25 cellular contexts compared by ENCODE assay signal in the genomic region with DNA sequence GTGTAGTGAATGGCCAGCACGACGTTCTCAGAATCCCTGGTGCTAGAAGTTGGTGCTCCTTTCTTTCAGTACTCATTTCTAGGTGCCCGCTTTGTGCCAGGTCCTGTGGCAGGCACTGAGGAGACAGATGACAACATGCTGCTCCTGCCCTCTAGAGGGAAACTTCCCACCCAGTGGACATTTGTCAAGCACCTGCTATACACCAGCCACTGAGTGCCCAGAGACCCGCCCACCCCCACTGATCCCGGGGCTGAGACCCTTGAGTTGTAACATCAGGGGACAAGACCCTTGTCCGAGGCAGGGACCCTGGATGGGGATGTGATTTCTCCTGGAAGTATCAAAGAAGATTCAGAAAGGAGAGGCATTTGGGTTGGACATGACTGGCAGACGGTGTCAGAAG. TPM values are rescaled to one million over a fixed set of nuclear protein-coding genes. Genes with fewer than 3 reads are reported as not detected.
A peak's percentile ranks its signal among the peaks of the same experiment; 100 is the strongest.
DNase-seq lines count a peak whose midpoint lies in the region; ATAC-seq, FAIRE-seq and TF ChIP-seq lines count a peak whose summit lies in the region.
"Had no signal": no experiment of that assay in that cellular context is flagged by ENCODE, and none has a peak within 500 bp of the region (broad histone marks: within the 10 kb centered on the region; RNA-seq: fewer than 3 reads in every experiment).

No MANE protein-coding gene starts in this region.

- H3K4me1 Mint-ChIP-seq in activated CD4-positive, alpha-beta T cell treated with anti-CD3 and anti-CD28 coated beads, Interleukin-2, amount 10 ng/mL, durations not matched to agents 24 days and 14 days: peaks cover 8% of the 10 kb centered on the region

- H3K9me3 Mint-ChIP-seq in activated CD4-positive, alpha-beta T cell treated with anti-CD3 and anti-CD28 coated beads, Interleukin-2, amount 10 ng/mL, durations not matched to agents 24 days and 14 days: no peaks in the 10 kb centered on the region
- H3K9me3 Mint-ChIP-seq: natural killer cell had no signal

- no peak for ATAC-seq in omental fat pad (ENCODE audit: low FRiP score)
- ATAC-seq in gastroesophageal sphincter: no peak
- ATAC-seq: gastrocnemius medialis, natural killer cell had no signal

- 83 to 92% methylated on average over 1 to 2 of the region's 7 CpGs for WGBS in gastroesophageal sphincter (ENCODE audit: low coverage in 1 of 2), 2 donors

- TF ChIP-seq EP300 in gastroesophageal sphincter (IDR thresholded peaks at IDR 0.05): no peak

- H3K4me3 ChIP-seq in gastroesophageal sphincter: no peak overlapping the region
- H3K4me3 ChIP-seq: BLaER1 treated with 17β-estradiol and CSF1 and Interleukin-3, amounts not matched to agents 10 nM and 100 nM; gastrocnemius medialis; GM23248; PC-9; SJCRH30 had no signal

- no peak overlapping the region for H3K27ac Mint-ChIP-seq in activated CD4-positive, alpha-beta T cell treated with anti-CD3 and anti-CD28 coated beads, Interleukin-2, amount 10 ng/mL, durations not matched to agents 24 days and 14 days
- H3K27ac Mint-ChIP-seq: progenitor cell of endocrine pancreas had no signal

- no peaks in the 10 kb centered on the region for H3K9me3 ChIP-seq in gastroesophageal sphincter
- H3K9me3 ChIP-seq: BLaER1 treated with 17β-estradiol and CSF1 and Interleukin-3, amounts not matched to agents 10 nM and 100 nM; gastrocnemius medialis; SJCRH30 had no signal

- no peak for FAIRE-seq in D721Med (lab: Jason Lieb, UNC)

- H3K27ac ChIP-seq in VCaP (no peak overlapping the region), gastroesophageal sphincter (no peak overlapping the region)
- H3K27ac ChIP-seq: BLaER1 treated with 17β-estradiol and CSF1 and Interleukin-3, amounts not matched to agents 10 nM and 100 nM; gastrocnemius medialis; GM23248; PC-9; SJCRH30 had no signal

- H3K36me3 Mint-ChIP-seq in activated CD4-positive, alpha-beta T cell treated with anti-CD3 and anti-CD28 coated beads, Interleukin-2, amount 10 ng/mL, durations not matched to agents 24 days and 14 days (ENCODE audit: low read depth): peaks cover 27% of the 10 kb centered on the region
- H3K36me3 Mint-ChIP-seq: natural killer cell had no signal

- DNase-seq in activated CD4-positive, alpha-beta T cell treated with anti-CD3 and anti-CD28 coated beads, Interleukin-2, amount 10 ng/mL, durations not matched to agents 24 days and 14 days: peak; percentile 55
- no peak for DNase-seq in activated CD4-positive, alpha-beta T cell treated with anti-CD3 and anti-CD28 coated beads for 4 hours
- DNase-seq in D721Med (ENCODE audit: insufficient read length, low spot score) (peak; percentile 8), myocyte (ENCODE audit: low read depth) (peak; percentile 33), omental fat pad (ENCODE audit: low spot score) (no peak), HuH-7.5 (ENCODE audit: low spot score) (no peak)
- DNase-seq: activated CD4-positive, CD25-positive, alpha-beta regulatory T cell treated with anti-CD3 and anti-CD28 coated beads, Interleukin-2, amount 50 U/mL, for 72 hours; caudate nucleus; gastrocnemius medialis; GF-D8; GM23248; KBM-7; mesendoderm; MV-4-11; natural killer cell; NCI-H1694 treated with DMSO at 0.1 percent for 48 hours; NCI-H226; NCI-H82; PC-9; SJCRH30; T-helper 9 cell had no signal

- TF ChIP-seq CTCF in D721Med (IDR thresholded peaks at IDR 0.05; ENCODE audit: insufficient read depth, missing control alignments) (no peak), VCaP (conservative IDR thresholded peaks at IDR 0.05) (0 out of 2 replicates have a peak, but pooled peaks have one; percentile 10), omental fat pad (IDR thresholded peaks at IDR 0.05) (no peak), gastroesophageal sphincter (IDR thresholded peaks at IDR 0.05) (no peak)

- H3K4me3 Mint-ChIP-seq in activated CD4-positive, alpha-beta T cell treated with anti-CD3 and anti-CD28 coated beads, Interleukin-2, amount 10 ng/mL, durations not matched to agents 24 days and 14 days: no peak overlapping the region
- H3K4me3 Mint-ChIP-seq: natural killer cell had no signal

- intact Hi-C loops in activated CD4-positive, alpha-beta T cell treated with anti-CD3 and anti-CD28 coated beads, Interleukin-2, amount 10 ng/mL, durations not matched to agents 24 days and 14 days (cut with micrococcal nuclease): no loop called here

- no peak for TF ChIP-seq POLR2A in gastroesophageal sphincter (IDR thresholded peaks at IDR 0.05)

- peaks cover 0 to 10% (median 0%) of the 10 kb centered on the region in 3 donors for H3K4me1 ChIP-seq in gastroesophageal sphincter
- H3K4me1 ChIP-seq: gastrocnemius medialis, SJCRH30 had no signal

- H3K27me3 Mint-ChIP-seq in activated CD4-positive, alpha-beta T cell treated with anti-CD3 and anti-CD28 coated beads, Interleukin-2, amount 10 ng/mL, durations not matched to agents 24 days and 14 days: no peaks in the 10 kb centered on the region
- H3K27me3 Mint-ChIP-seq: progenitor cell of endocrine pancreas had no signal

- H3K27me3 ChIP-seq in gastroesophageal sphincter: no peaks in the 10 kb centered on the region
- H3K27me3 ChIP-seq: BLaER1 treated with 17β-estradiol and CSF1 and Interleukin-3, amounts not matched to agents 10 nM and 100 nM; gastrocnemius medialis; SJCRH30 had no signal

- H3K36me3 ChIP-seq in gastroesophageal sphincter: peaks cover 0 to 100% of the 10 kb centered on the region in 2 donors

RNA-seq across cellular contexts. Expression of gene UNC13D, which starts 25.1 kb away (rescaled TPM):
- total RNA-seq in activated CD4-positive, alpha-beta T cell treated with anti-CD3 and anti-CD28 coated beads, Interleukin-2, amount 10 ng/mL, durations not matched to agents 24 days and 14 days: 158 and 161 TPM in 2 replicates
- 0.68 and 1.9 TPM in 2 replicates for total RNA-seq in myocyte
- polyA plus RNA-seq in myocyte (2012): 1.2 TPM
- total RNA-seq in omental fat pad: 10 to 100 TPM in 2 of 4 donors, 1 to 10 TPM in 2; 3.2 to 27.1 (median 8.2) TPM
- total RNA-seq in gastroesophageal sphincter: 10 to 100 TPM in 1 of 4 donors, 1 to 10 TPM in 3; 2.6 to 10.8 (median 5.6) TPM

RNA-seq across cellular contexts. Expression of gene UNK, which starts 34.5 kb away (rescaled TPM):
- 28.9 and 30.0 TPM in 2 replicates for total RNA-seq in activated CD4-positive, alpha-beta T cell treated with anti-CD3 and anti-CD28 coated beads, Interleukin-2, amount 10 ng/mL, durations not matched to agents 24 days and 14 days
- total RNA-seq in myocyte (12.7 and 23.6 TPM in 2 replicates), omental fat pad (10 to 100 TPM; 19.4 to 38.9 (median 24.3) TPM), gastroesophageal sphincter (10 to 100 TPM in 3 of 4 donors, 1 to 10 TPM in 1; 9.8 to 41.6 (median 21.0) TPM)
- polyA plus RNA-seq in myocyte (2012): 17.6 TPM

RNA-seq across cellular contexts. Expression of gene WBP2, which starts 36.0 kb away (rescaled TPM):
- 68.9 and 70.0 TPM in 2 replicates for total RNA-seq in activated CD4-positive, alpha-beta T cell treated with anti-CD3 and anti-CD28 coated beads, Interleukin-2, amount 10 ng/mL, durations not matched to agents 24 days and 14 days
- total RNA-seq in myocyte (47.5 and 60.3 TPM in 2 replicates), omental fat pad (10 to 100 TPM; 43.1 to 72.3 (median 50.2) TPM), gastroesophageal sphincter (10 to 100 TPM; 50.0 to 83.9 (median 57.6) TPM)
- 144 TPM for polyA plus RNA-seq in myocyte (2012)

RNA-seq across cellular contexts. Expression of gene GALK1, which starts 54.1 kb away (rescaled TPM):
- 53.3 and 54.7 TPM in 2 replicates for total RNA-seq in activated CD4-positive, alpha-beta T cell treated with anti-CD3 and anti-CD28 coated beads, Interleukin-2, amount 10 ng/mL, durations not matched to agents 24 days and 14 days
- 18.5 and 24.0 TPM in 2 replicates for total RNA-seq in myocyte
- 35.6 TPM for polyA plus RNA-seq in myocyte (2012)
- 10 to 100 TPM; 15.9 to 51.5 (median 28.5) TPM for total RNA-seq in omental fat pad
- 10 to 100 TPM; 13.7 to 23.2 (median 20.4) TPM for total RNA-seq in gastroesophageal sphincter

RNA-seq across cellular contexts. Expression of gene TRIM47, which starts 59.3 kb away (rescaled TPM):
- total RNA-seq in activated CD4-positive, alpha-beta T cell treated with anti-CD3 and anti-CD28 coated beads, Interleukin-2, amount 10 ng/mL, durations not matched to agents 24 days and 14 days: 25.2 and 33.2 TPM in 2 replicates
- 7.2 and 8.8 TPM in 2 replicates for total RNA-seq in myocyte
- polyA plus RNA-seq in myocyte (2012): 2.7 TPM
- total RNA-seq in omental fat pad: 10 to 100 TPM; 18.5 to 53.8 (median 29.6) TPM
- total RNA-seq in gastroesophageal sphincter: 100 to 1,000 TPM in 1 of 4 donors, 10 to 100 TPM in 3; 21.0 to 146 (median 40.8) TPM

Comparison
In these comparisons a context has a peak if more than half of its experiments do, and no peak if none do; other contexts are left out.
1. DNase-seq: peak in activated CD4-positive, alpha-beta T cell treated with anti-CD3 and anti-CD28 coated beads, Interleukin-2, amount 10 ng/mL, durations not matched to agents 24 days and 14 days (single experiment), D721Med (single experiment) and myocyte (single experiment); none in activated CD4-positive, alpha-beta T cell treated with anti-CD3 and anti-CD28 coated beads for 4 hours (0 of 2), omental fat pad (single experiment) and HuH-7.5 (single experiment).